ENCODE assay signal across 20 cellular contexts in genomic region chr7:103765891-103766290, GRCh38.
DNase-seq lines count a peak whose midpoint lies in the region; ATAC-seq and TF ChIP-seq lines count a peak whose summit lies in the region.
"Had no signal": no experiment of that assay in that cellular context is flagged by ENCODE, and none has a peak within 500 bp of the region (broad histone marks: within the 10 kb centered on the region; RNA-seq: fewer than 3 reads in every experiment).

No MANE protein-coding gene starts in this region.

- intact Hi-C loops in A673 (cut with micrococcal nuclease; ENCODE audit: unreplicated experiment), result no loop called here

- no peak overlapping the region for H3K4me3 ChIP-seq in A673 (ENCODE audit: low read depth, low read length, poor library complexity, severe bottlenecking)
- H3K4me3 ChIP-seq in HUES48 (ENCODE audit: low read depth, low read length), result no peak overlapping the region; the same call in 1 of the 2 replicates
- H3K4me3 ChIP-seq in SJCRH30, result no peak overlapping the region
- H3K4me3 ChIP-seq in coronary artery, result no peak overlapping the region
- H3K4me3 ChIP-seq: BLaER1 treated with 17β-estradiol and CSF1 and Interleukin-3, amounts not matched to agents 10 nM and 100 nM; Peyer's patch; SK-N-MC had no signal

- H3K4me1 ChIP-seq in A673 (ENCODE audit: insufficient read depth, low read length, poor library complexity, severe bottlenecking) (no peaks in the 10 kb centered on the region), HUES48 (ENCODE audit: control insufficient read depth, insufficient read depth, low read length) (peaks cover 20% of the 10 kb centered on the region), SJCRH30 (peaks cover 13% of the 10 kb centered on the region)
- H3K4me1 ChIP-seq: Peyer's patch had no signal

- TF ChIP-seq CTCF in A673 (conservative IDR thresholded peaks at IDR 0.05; ENCODE audit: low read depth, low read length) (no peak), GM10248 (IDR thresholded peaks at IDR 0.05; ENCODE audit: control extremely low read depth, extremely low read depth, low read depth, missing control alignments) (no peak), coronary artery (IDR thresholded peaks at IDR 0.05) (no peak)

- no peak overlapping the region for H3K27ac ChIP-seq in A673 (ENCODE audit: low read depth, low read length, poor library complexity, severe bottlenecking)
- peak overlapping the region; percentile 55 for H3K27ac ChIP-seq in HUES48 (ENCODE audit: low read depth, low read length)
- no peak overlapping the region for H3K27ac ChIP-seq in SJCRH30
- H3K27ac ChIP-seq in coronary artery, result no peak overlapping the region
- H3K27ac ChIP-seq: BLaER1 treated with 17β-estradiol and CSF1 and Interleukin-3, amounts not matched to agents 10 nM and 100 nM; Peyer's patch; SK-N-MC had no signal

- POLR2A ChIA-PET in A673 (lab: Charles Lee; ENCODE audit: low non-redundant PET) (no interaction called here), GM10248 (lab: Yijun Ruan, JAX) (no interaction called here)

- no peak overlapping the region for H3K9ac ChIP-seq in HUES48 (ENCODE audit: low read depth, low read length)
- H3K9ac ChIP-seq: BLaER1 treated with 17β-estradiol and CSF1 and Interleukin-3, amounts not matched to agents 10 nM and 100 nM had no signal

- H3K36me3 ChIP-seq in A673 (ENCODE audit: insufficient read depth, low read length, poor library complexity, severe bottlenecking) (no peaks in the 10 kb centered on the region), HUES48 (ENCODE audit: control insufficient read depth, insufficient read depth, low read length) (no peaks in the 10 kb centered on the region), SJCRH30 (no peaks in the 10 kb centered on the region)
- H3K36me3 ChIP-seq: BLaER1 treated with 17β-estradiol and CSF1 and Interleukin-3, amounts not matched to agents 10 nM and 100 nM; Peyer's patch had no signal

- ATAC-seq in GM19455 (IDR thresholded peaks at IDR 0.05; ENCODE audit: unreplicated experiment) (no peak), GM19395 (IDR thresholded peaks at IDR 0.05; ENCODE audit: unreplicated experiment) (no peak)
- ATAC-seq: Right ventricle myocardium inferior had no signal

- H3K27me3 ChIP-seq in A673 (replicated peaks; ENCODE audit: insufficient read depth, low read depth, low read length, poor library complexity) (peaks cover 39% of the 10 kb centered on the region), HUES48 (ENCODE audit: control insufficient read depth, insufficient read depth, low read length) (no peaks in the 10 kb centered on the region), SJCRH30 (no peaks in the 10 kb centered on the region)
- H3K27me3 ChIP-seq: BLaER1 treated with 17β-estradiol and CSF1 and Interleukin-3, amounts not matched to agents 10 nM and 100 nM; Peyer's patch had no signal

- DNase-seq in A673 (ENCODE audit: low spot score) (peak; percentile 5), SJCRH30 (peak; percentile 26 to 59), iPS-NIHi11 (ENCODE audit: low spot score) (peak; percentile 24), GM10248 (ENCODE audit: extremely low spot score) (no peak), coronary artery (ENCODE audit: low spot score) (no peak)
- DNase-seq: CD8-positive, alpha-beta memory T cell; DMS79 treated with DMSO at 0.1 percent for 48 hours; HCEC 1CT; NCI-H1417 treated with DMSO at 0.1 percent for 48 hours; NCI-H1930; NCI-H2171 treated with DMSO at 0.1 percent for 48 hours; NCI-H510A; NCI-H774; Peyer's patch had no signal

- BruUV-seq in A673 (replicated peaks; lab: Mats Ljungman, UMichigan), result no TSS peak

- CTCF ChIA-PET in A673 (lab: Charles Lee) (no interaction called here), GM10248 (lab: Yijun Ruan, JAX) (no interaction called here)

- H3K9me3 ChIP-seq in A673 (ENCODE audit: low read depth, low read length, poor library complexity, severe bottlenecking), result no peaks in the 10 kb centered on the region
- no peaks in the 10 kb centered on the region for H3K9me3 ChIP-seq in HUES48 (ENCODE audit: control insufficient read depth, insufficient read depth, low read length)
- no peaks in the 10 kb centered on the region for H3K9me3 ChIP-seq in SJCRH30 (replicated peaks)
- H3K9me3 ChIP-seq: BLaER1 treated with 17β-estradiol and CSF1 and Interleukin-3, amounts not matched to agents 10 nM and 100 nM; Peyer's patch had no signal

Comparison
In these comparisons a context has a peak if more than half of its experiments do, and no peak if none do; other contexts are left out.
1. DNase-seq: peak in A673 (single experiment), SJCRH30 (2 of 2) and iPS-NIHi11 (single experiment); none in GM10248 (single experiment) and coronary artery (single experiment).